In genomic region chr2:88668862-88669261, GRCh38 we compare ENCODE assay signal across 14 cellular contexts.
"Had no signal": no experiment of that assay in that cellular context is flagged by ENCODE, and none has a peak within 500 bp of the region (broad histone marks: within the 10 kb centered on the region; RNA-seq: fewer than 3 reads in every experiment).

No MANE protein-coding gene starts in this region.

- H3K27ac Mint-ChIP-seq: endodermal cell; naive thymus-derived CD8-positive, alpha-beta T cell; stimulated activated naive CD8-positive, alpha-beta T cell treated with anti-CD3 and anti-CD28 coated beads, Interleukin-15, Interleukin-2, amounts not matched to agents 100 ng/mL and 50 ng/mL, for 24 hours had no signal

- H3K27ac ChIP-seq: colonic mucosa, foreskin keratinocyte, neutrophil, tibial artery, upper lobe of left lung, uterus had no signal

- H3K36me3 ChIP-seq: colonic mucosa, neutrophil, tibial artery, upper lobe of left lung, uterus had no signal

- DNase-seq: colonic mucosa; hippocampal formation; posterior cingulate gyrus; right cardiac atrium; stimulated activated CD4-positive, alpha-beta T cell treated with anti-CD3 and anti-CD28 coated beads, Interleukin-2, amount 100 ng/mL, for 48 hours; tibial artery; upper lobe of left lung; uterus had no signal

- H3K4me1 ChIP-seq: colonic mucosa, foreskin keratinocyte, tibial artery, upper lobe of left lung, uterus had no signal

- H3K4me3 ChIP-seq: colonic mucosa, smooth muscle cell, tibial artery, upper lobe of left lung, uterus had no signal

- H3K4me2 ChIP-seq: smooth muscle cell had no signal

- H3K9me3 Mint-ChIP-seq: endodermal cell; naive thymus-derived CD8-positive, alpha-beta T cell; stimulated activated naive CD8-positive, alpha-beta T cell treated with anti-CD3 and anti-CD28 coated beads, Interleukin-15, Interleukin-2, amounts not matched to agents 100 ng/mL and 50 ng/mL, for 24 hours had no signal

- H3K9me3 ChIP-seq: colonic mucosa, neutrophil, tibial artery, upper lobe of left lung, uterus had no signal

- H3K27me3 Mint-ChIP-seq: stimulated activated naive CD8-positive, alpha-beta T cell treated with anti-CD3 and anti-CD28 coated beads, Interleukin-15, Interleukin-2, amounts not matched to agents 100 ng/mL and 50 ng/mL, for 24 hours had no signal

- H3K4me1 Mint-ChIP-seq: endodermal cell had no signal

- H3K4me3 Mint-ChIP-seq: endodermal cell; naive thymus-derived CD8-positive, alpha-beta T cell; stimulated activated naive CD8-positive, alpha-beta T cell treated with anti-CD3 and anti-CD28 coated beads, Interleukin-15, Interleukin-2, amounts not matched to agents 100 ng/mL and 50 ng/mL, for 24 hours had no signal

- H3K27me3 ChIP-seq: colonic mucosa, neutrophil, tibial artery, upper lobe of left lung, uterus had no signal
